In the genomic region with DNA sequence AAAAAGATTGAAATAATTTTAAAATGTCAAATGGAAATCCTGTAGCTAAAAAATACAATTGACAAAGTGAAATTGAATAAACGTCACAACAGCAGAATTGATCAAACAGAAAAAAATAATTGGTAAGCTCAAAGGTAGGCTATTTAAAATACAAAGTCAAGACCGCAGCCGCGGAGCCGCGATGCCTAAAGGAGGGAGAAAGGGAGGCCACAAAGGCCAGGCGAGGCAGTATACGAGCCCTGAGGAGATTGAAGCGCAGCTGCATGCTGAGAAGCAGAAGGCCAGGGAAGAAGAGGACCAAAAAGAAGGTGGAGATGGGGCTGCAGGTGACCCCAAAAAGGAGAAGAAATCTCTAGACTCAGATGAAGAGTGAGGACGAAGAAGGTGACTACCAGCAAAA, we compare ENCODE assay signal across 27 cellular contexts.
"Had no signal": no experiment of that assay in that cellular context is flagged by ENCODE, and none has a peak within 500 bp of the region (broad histone marks: within the 10 kb centered on the region; RNA-seq: fewer than 3 reads in every experiment).

No MANE protein-coding gene starts in this region.

- ATAC-seq: esophagus mucosa, gastrocnemius medialis, heart right ventricle, left colon, left lung, left ventricle myocardium superior, mucosa of descending colon had no signal

- H3K27me3 Mint-ChIP-seq: naive B cell had no signal

- H3K9me3 ChIP-seq: gastrocnemius medialis had no signal

- H3K36me3 ChIP-seq: esophagus squamous epithelium, gastrocnemius medialis, heart right ventricle, left lung, lower lobe of right lung had no signal

- H3K27ac ChIP-seq: coronary artery, dorsolateral prefrontal cortex, epithelial cell of prostate, esophagus squamous epithelium, gastrocnemius medialis, heart right ventricle, left lung, lower lobe of right lung had no signal

- DNase-seq: dermis blood vessel endothelial cell; dorsolateral prefrontal cortex; effector CD4-positive, alpha-beta T cell; effector memory CD4-positive, alpha-beta T cell; erythroblast; esophagus squamous epithelium; foreskin fibroblast; foreskin melanocyte; gastrocnemius medialis; glutamatergic neuron; head of caudate nucleus; heart right ventricle; hippocampal formation; kidney glomerular epithelial cell; left colon; left ventricle myocardium superior; lower lobe of right lung; mesenchymal stem cell; mucosa of descending colon; naive B cell had no signal

- H3K4me1 Mint-ChIP-seq: mesothelial cell of epicardium, naive B cell had no signal

- H3K4me1 ChIP-seq: esophagus squamous epithelium, gastrocnemius medialis, heart right ventricle, left lung, lower lobe of right lung had no signal

- H3K27me3 ChIP-seq: dorsolateral prefrontal cortex, esophagus squamous epithelium, gastrocnemius medialis, heart right ventricle, left lung had no signal

- FAIRE-seq: islet of Langerhans, keratinocyte had no signal

- H3K27ac Mint-ChIP-seq: mesothelial cell of epicardium, naive B cell had no signal

- H3K36me3 Mint-ChIP-seq: mesothelial cell of epicardium, naive B cell had no signal

- H3K4me3 Mint-ChIP-seq: mesothelial cell of epicardium, naive B cell had no signal

- H3K4me3 ChIP-seq: coronary artery, dorsolateral prefrontal cortex, esophagus squamous epithelium, gastrocnemius medialis, heart right ventricle, left lung, lower lobe of right lung, mucosa of descending colon had no signal
